26 cellular contexts compared by ENCODE assay signal in genomic region chrX:137771537-137771936, GRCh38.
"Had no signal": no experiment of that assay in that cellular context is flagged by ENCODE, and none has a peak within 500 bp of the region (broad histone marks: within the 10 kb centered on the region; RNA-seq: fewer than 3 reads in every experiment).

No MANE protein-coding gene starts in this region.

- DNase-seq: stimulated activated CD4-positive, alpha-beta T cell treated with anti-CD3 and anti-CD28 coated beads, Interleukin-2, amount 100 ng/mL, for 48 hours; stimulated activated CD4-positive, alpha-beta T cell treated with anti-CD3 and anti-CD28 coated beads, Interleukin-4, amount 100 ng/mL, for 1 hour; stimulated activated CD4-positive, alpha-beta T cell treated with anti-CD3 and anti-CD28 coated beads, Interleukin-4, amount 100 ng/mL, for 24 hours; stimulated activated CD4-positive, alpha-beta T cell treated with anti-CD3 and anti-CD28 coated beads, Interleukin-4, amount 100 ng/mL, for 4 hours; stimulated activated CD8-positive, alpha-beta memory T cell treated with anti-CD3 and anti-CD28 coated beads, Interleukin-4, amount 100 ng/mL, for 48 hours; stimulated activated naive B cell treated with anti-CD40 and anti-IgM and Interleukin-4, amounts not matched to agents 10 μg/mL and 1 μg/mL and 100 μg/mL, for 72 hours; stimulated activated naive CD4-positive, alpha-beta T cell; stimulated activated naive CD4-positive, alpha-beta T cell treated with Interleukin-2 at 50 U/mL for 16 hours; stimulated activated naive CD8-positive, alpha-beta T cell treated with anti-CD3 and anti-CD28 coated beads, Interleukin-15, amount 100 ng/mL, for 72 hours; stimulated activated naive CD8-positive, alpha-beta T cell treated with anti-CD3 and anti-CD28 coated beads, Interleukin-15, Interleukin-2, amounts not matched to agents 100 U/mL and 50 U/mL, for 24 hours; stomach; substantia nigra; testis; thyroid gland; tibial artery; transverse colon; trophoblast cell; upper lobe of left lung; upper lobe of right lung; uterus had no signal

- ATAC-seq: stimulated activated effector memory CD8-positive, alpha-beta T cell treated with anti-CD3 and anti-CD28 coated beads, Interleukin-12 subunit alpha, Interleukin-12 subunit beta, amount 100 ng/mL, for 72 hours; stimulated activated memory B cell treated with anti-CD40 and anti-IgM and Interleukin-4, amounts not matched to agents 10 μg/mL and 1 μg/mL and 100 μg/mL, for 72 hours; stimulated activated naive B cell treated with anti-CD40 and anti-IgM and Interleukin-4, amounts not matched to agents 10 μg/mL and 1 μg/mL and 100 μg/mL, for 72 hours; stimulated activated naive CD8-positive, alpha-beta T cell treated with anti-CD3 and anti-CD28 coated beads, Interleukin-15, amount 100 ng/mL, for 72 hours; stimulated activated naive CD8-positive, alpha-beta T cell treated with anti-CD3 and anti-CD28 coated beads, Interleukin-15, Interleukin-2, amounts not matched to agents 100 U/mL and 50 U/mL, for 24 hours; upper lobe of right lung had no signal

- H3K27ac ChIP-seq: stomach, suprapubic skin, testis, thoracic aorta, thyroid gland, tibial artery, tibial nerve, transverse colon, upper lobe of left lung, upper lobe of right lung, uterus, vagina had no signal

- H3K9me3 ChIP-seq: suprapubic skin, testis, thoracic aorta, thyroid gland, transverse colon, upper lobe of right lung, uterus, vagina had no signal

- H3K27me3 ChIP-seq: stomach, suprapubic skin, testis, thyroid gland, tibial artery, tibial nerve, transverse colon, upper lobe of left lung, upper lobe of right lung, uterus, vagina had no signal

- H3K4me3 ChIP-seq: stomach, suprapubic skin, testis, thoracic aorta, thyroid gland, tibial artery, tibial nerve, transverse colon, upper lobe of left lung, upper lobe of right lung, uterus, vagina had no signal

- H3K36me3 ChIP-seq: stomach, suprapubic skin, thoracic aorta, thyroid gland, tibial artery, tibial nerve, transverse colon, upper lobe of left lung, upper lobe of right lung, uterus, vagina had no signal

- H3K4me1 ChIP-seq: stomach, suprapubic skin, testis, thyroid gland, tibial artery, tibial nerve, transverse colon, upper lobe of left lung, upper lobe of right lung, uterus, vagina had no signal
